In genomic region chr3:42706721-42707619, GRCh38 we compare ENCODE assay signal across 28 cellular contexts. TPM values are rescaled to one million over a fixed set of nuclear protein-coding genes. Genes with fewer than 3 reads are reported as not detected.
DNase-seq lines count a peak whose midpoint lies in the region; ATAC-seq and TF ChIP-seq lines count a peak whose summit lies in the region.
"Had no signal": no experiment of that assay in that cellular context is flagged by ENCODE, and none has a peak within 500 bp of the region (broad histone marks: within the 10 kb centered on the region; RNA-seq: fewer than 3 reads in every experiment).

No MANE protein-coding gene starts in this region.

- no peaks in the 10 kb centered on the region for H3K4me1 Mint-ChIP-seq in CD14-positive monocyte
- H3K4me1 Mint-ChIP-seq in activated T-helper 2 cell treated with anti-CD3 and anti-CD28 coated beads, Interferon-gamma antibody, Interleukin-2, Interleukin-4, amounts not matched to agents 10 μg/mL and 5 μg/mL and 100 μg/mL, durations not matched to agents 14 hours and 24 hours and 36 hours (ENCODE audit: low read depth) = no peaks in the 10 kb centered on the region
- H3K4me1 Mint-ChIP-seq: memory B cell had no signal

- H3K36me3 ChIP-seq in SK-N-SH (replicated peaks in 1 of 2; ENCODE audit: control insufficient read depth in 1 of 2, insufficient read depth in 2 of 2, low read length in 1 of 2) (no peaks in the 10 kb centered on the region), gastrocnemius medialis (no peaks in the 10 kb centered on the region)
- H3K36me3 ChIP-seq: Peyer's patch, prostate gland, SJSA1, upper lobe of left lung had no signal

- DNase-seq in SK-N-SH (peak; percentile 5), CD14-positive monocyte (ENCODE audit: low spot score) (peak; percentile 36), left lobe of liver (ENCODE audit: low spot score) (peak; percentile 37), gastrocnemius medialis (no peak), DMS79 treated with DMSO at 0.1 percent for 48 hours (lab: John Stamatoyannopoulos, UW) (no peak), KG1 (lab: John Stamatoyannopoulos, UW) (no peak)
- no peak for DNase-seq in activated T-helper 2 cell treated with anti-CD3 and anti-CD28 coated beads, Interferon-gamma antibody, Interleukin-2, Interleukin-4, amounts not matched to agents 10 μg/mL and 5 μg/mL and 100 μg/mL, durations not matched to agents 14 hours and 24 hours and 36 hours (ENCODE audit: low spot score)
- DNase-seq: activated naive CD4-positive, alpha-beta T cell; amniotic stem cell; Calu3; effector memory CD8-positive, alpha-beta T cell; erythroblast; HCEC 1CT; kidney glomerular epithelial cell; NCI-H2029; NCI-H69 had no signal

- no peak overlapping the region for H2AFZ ChIP-seq in SK-N-SH (ENCODE audit: low read depth)

- intact Hi-C loops in CD14-positive monocyte (cut with micrococcal nuclease) (no loop called here), gastrocnemius medialis (cut with DNase I; ENCODE audit: low total_unique reads) (no loop called here)
- intact Hi-C loops in activated T-helper 2 cell treated with anti-CD3 and anti-CD28 coated beads, Interferon-gamma antibody, Interleukin-2, Interleukin-4, amounts not matched to agents 10 μg/mL and 5 μg/mL and 100 μg/mL, durations not matched to agents 14 hours and 24 hours and 36 hours (cut with micrococcal nuclease) = no loop called here

- H3K9me3 Mint-ChIP-seq in CD14-positive monocyte = no peaks in the 10 kb centered on the region
- no peaks in the 10 kb centered on the region for H3K9me3 Mint-ChIP-seq in activated T-helper 2 cell treated with anti-CD3 and anti-CD28 coated beads, Interferon-gamma antibody, Interleukin-2, Interleukin-4, amounts not matched to agents 10 μg/mL and 5 μg/mL and 100 μg/mL, durations not matched to agents 14 hours and 24 hours and 36 hours
- H3K9me3 Mint-ChIP-seq: effector memory CD8-positive, alpha-beta T cell; memory B cell; stimulated activated naive CD8-positive, alpha-beta T cell treated with anti-CD3 and anti-CD28 coated beads, Interleukin-15, Interleukin-2, amounts not matched to agents 100 ng/mL and 50 ng/mL, for 24 hours had no signal

- H3K79me2 ChIP-seq in SK-N-SH (ENCODE audit: insufficient read depth) = no peaks in the 10 kb centered on the region

- POLR2A ChIA-PET in SK-N-SH (lab: Yijun Ruan, JAX) = no interaction called here

- H4K20me1 ChIP-seq in SK-N-SH (ENCODE audit: insufficient read depth) = no peaks in the 10 kb centered on the region

- H3F3A ChIP-seq in SK-N-SH (replicated peaks; ENCODE audit: insufficient read depth) = no peaks in the 10 kb centered on the region

- no peaks in the 10 kb centered on the region for H3K36me3 Mint-ChIP-seq in CD14-positive monocyte
- no peaks in the 10 kb centered on the region for H3K36me3 Mint-ChIP-seq in activated T-helper 2 cell treated with anti-CD3 and anti-CD28 coated beads, Interferon-gamma antibody, Interleukin-2, Interleukin-4, amounts not matched to agents 10 μg/mL and 5 μg/mL and 100 μg/mL, durations not matched to agents 14 hours and 24 hours and 36 hours (ENCODE audit: low read depth)
- H3K36me3 Mint-ChIP-seq: memory B cell had no signal

- H3K27ac Mint-ChIP-seq in CD14-positive monocyte = no peak overlapping the region
- H3K27ac Mint-ChIP-seq in activated T-helper 2 cell treated with anti-CD3 and anti-CD28 coated beads, Interferon-gamma antibody, Interleukin-2, Interleukin-4, amounts not matched to agents 10 μg/mL and 5 μg/mL and 100 μg/mL, durations not matched to agents 14 hours and 24 hours and 36 hours = no peak overlapping the region
- H3K27ac Mint-ChIP-seq: effector memory CD8-positive, alpha-beta T cell; memory B cell; stimulated activated naive CD8-positive, alpha-beta T cell treated with anti-CD3 and anti-CD28 coated beads, Interleukin-15, Interleukin-2, amounts not matched to agents 100 ng/mL and 50 ng/mL, for 24 hours had no signal

- H3K9ac ChIP-seq in SK-N-SH = no peak overlapping the region

- H3K4me3 ChIP-seq in SK-N-SH (ENCODE audit: low read depth in 2 of 2, low read length in 1 of 2) (no peak overlapping the region), gastrocnemius medialis (no peak overlapping the region)
- H3K4me3 ChIP-seq: Peyer's patch, prostate gland, SJSA1, upper lobe of left lung had no signal

- peaks cover 3 to 9% (median 4%) of the 10 kb centered on the region in 3 donors for H3K27me3 Mint-ChIP-seq in CD14-positive monocyte (ENCODE audit: low read depth in 3 of 3)
- no peaks in the 10 kb centered on the region for H3K27me3 Mint-ChIP-seq in activated T-helper 2 cell treated with anti-CD3 and anti-CD28 coated beads, Interferon-gamma antibody, Interleukin-2, Interleukin-4, amounts not matched to agents 10 μg/mL and 5 μg/mL and 100 μg/mL, durations not matched to agents 14 hours and 24 hours and 36 hours (ENCODE audit: low read depth)
- H3K27me3 Mint-ChIP-seq: stimulated activated naive CD8-positive, alpha-beta T cell treated with anti-CD3 and anti-CD28 coated beads, Interleukin-15, Interleukin-2, amounts not matched to agents 100 ng/mL and 50 ng/mL, for 24 hours had no signal

- no peak for TF ChIP-seq EP300 in SK-N-SH (IDR thresholded peaks at IDR 0.05; ENCODE audit: borderline replicate concordance in 1 of 2, low read depth in 1 of 2, low read length in 1 of 2)

- 17% methylated on average over 7 of the region's 7 CpGs for WGBS in SK-N-SH (ENCODE audit: low lambda C conversion rate)

- H3K4me3 Mint-ChIP-seq in CD14-positive monocyte = no peak overlapping the region
- no peak overlapping the region for H3K4me3 Mint-ChIP-seq in activated T-helper 2 cell treated with anti-CD3 and anti-CD28 coated beads, Interferon-gamma antibody, Interleukin-2, Interleukin-4, amounts not matched to agents 10 μg/mL and 5 μg/mL and 100 μg/mL, durations not matched to agents 14 hours and 24 hours and 36 hours (ENCODE audit: low read depth)
- H3K4me3 Mint-ChIP-seq: effector memory CD8-positive, alpha-beta T cell; memory B cell; stimulated activated naive CD8-positive, alpha-beta T cell treated with anti-CD3 and anti-CD28 coated beads, Interleukin-15, Interleukin-2, amounts not matched to agents 100 ng/mL and 50 ng/mL, for 24 hours had no signal

- no peak for TF ChIP-seq RAD21 in SK-N-SH (IDR thresholded peaks at IDR 0.05; ENCODE audit: low read length)

- in situ Hi-C loops in gastrocnemius medialis (cut with MboI; ENCODE audit: low sequenced_read_pairs in 4 of 4) = no loop called here

- TF ChIP-seq CTCF in SK-N-SH (IDR thresholded peaks at IDR 0.05) (no peak), CD14-positive monocyte (IDR thresholded peaks at IDR 0.05) (no peak), gastrocnemius medialis (IDR thresholded peaks at IDR 0.05 in 4 of 5, conservative IDR thresholded peaks at IDR 0.05 in 1 of 5) (no peak)

- TF ChIP-seq POLR2A in gastrocnemius medialis (IDR thresholded peaks at IDR 0.05) = no peak

- ATAC-seq in SK-N-SH treated with all-trans-retinoic acid at 6 μM for 48 hours (no peak), left lobe of liver (no peak), gastrocnemius medialis (no peak)
- ATAC-seq: activated CD4-positive, CD25-positive, alpha-beta regulatory T cell treated with anti-CD3 and anti-CD28 coated beads, Interleukin-2, amount 50 U/mL, for 24 hours; effector memory CD8-positive, alpha-beta T cell had no signal

- H3K9me2 ChIP-seq in SK-N-SH = no peaks in the 10 kb centered on the region

- H3K27ac ChIP-seq in SK-N-SH (ENCODE audit: low read depth in 2 of 2, low read length in 1 of 2) (no peak overlapping the region), gastrocnemius medialis (peak overlapping the region; percentile 94 to 100 (median 99))
- H3K27ac ChIP-seq: 22Rv1, C4-2B, Peyer's patch, prostate gland, SJSA1, upper lobe of left lung had no signal

- H3K4me2 ChIP-seq in SK-N-SH = no peak overlapping the region

- H3K27me3 ChIP-seq in SK-N-SH (ENCODE audit: insufficient read depth) = 0 out of 2 replicates have a peak, but pooled peaks cover 4% of the 10 kb centered on the region
- H3K27me3 ChIP-seq in gastrocnemius medialis = no peaks in the 10 kb centered on the region
- H3K27me3 ChIP-seq: Peyer's patch, SJSA1, upper lobe of left lung had no signal

- H3K9me3 ChIP-seq in SK-N-SH (no peaks in the 10 kb centered on the region), gastrocnemius medialis (no peaks in the 10 kb centered on the region)
- H3K9me3 ChIP-seq: Peyer's patch, prostate gland, SJSA1, upper lobe of left lung had no signal

- CTCF ChIA-PET in SK-N-SH (lab: Yijun Ruan, JAX) = interaction anchor here (1.0 to 1.3 kb wide), 2 partner anchors 8 to 37 kb away, joined by 3 read pairs; no protein-coding TSS in a partner anchor

- H3K4me1 ChIP-seq in SK-N-SH (ENCODE audit: control insufficient read depth in 1 of 2, insufficient read depth in 2 of 2, low read depth in 1 of 2, low read length in 1 of 2) (no peaks in the 10 kb centered on the region), gastrocnemius medialis (peaks cover 40 to 46% of the 10 kb centered on the region in 2 donors)
- H3K4me1 ChIP-seq: Peyer's patch, prostate gland, SJSA1, upper lobe of left lung had no signal

TF ChIP-seq in SK-N-SH, 30 proteins besides CTCF, POLR2A, EP300 and RAD21 (continues in another document):
- TF ChIP-seq FOXJ3 (CRISPR knock-in tag; IDR thresholded peaks at IDR 0.05) = no peak

RNA-seq across cellular contexts. Expression of gene HHATL, which starts 4.4 kb away (rescaled TPM):
- polyA plus RNA-seq in SK-N-SH (2012; rRNA removed) (not detected in 2 replicates), CD14-positive monocyte (not detected)
- not detected in 2 replicates for polyA plus RNA-seq in SK-N-SH (2012; cell fraction: cytosol; rRNA removed)
- 0.09 TPM in 1 of 2 replicates, not detected in the other for polyA plus RNA-seq in SK-N-SH (2012; cell fraction: nucleus; rRNA removed)
- total RNA-seq in left lobe of liver (0.40 TPM), gastrocnemius medialis (100 to 1,000 TPM in 2 of 4 donors, 10 to 100 TPM in 2; 78.0 to 309 (median 164) TPM)
- total RNA-seq in activated T-helper 2 cell treated with anti-CD3 and anti-CD28 coated beads, Interferon-gamma antibody, Interleukin-2, Interleukin-4, amounts not matched to agents 10 μg/mL and 5 μg/mL and 100 μg/mL, durations not matched to agents 14 hours and 24 hours and 36 hours = not detected in 2 replicates
- total RNA-seq: Calu3, HT-29, MCF 10A, SJSA1 had no signal

RNA-seq across cellular contexts. Expression of gene KLHL40, which starts 21.6 kb away (rescaled TPM):
- polyA plus RNA-seq in SK-N-SH (2012; rRNA removed) = not detected in 2 replicates
- polyA plus RNA-seq in SK-N-SH (2012; cell fraction: cytosol; rRNA removed) = not detected in 2 replicates
- polyA plus RNA-seq in SK-N-SH (2012; cell fraction: nucleus; rRNA removed) = not detected in 2 replicates
- polyA plus RNA-seq in CD14-positive monocyte = not detected
- not detected for total RNA-seq in left lobe of liver
- total RNA-seq in gastrocnemius medialis = 100 to 1,000 TPM; 197 to 682 (median 397) TPM
- not detected in 2 replicates for total RNA-seq in activated T-helper 2 cell treated with anti-CD3 and anti-CD28 coated beads, Interferon-gamma antibody, Interleukin-2, Interleukin-4, amounts not matched to agents 10 μg/mL and 5 μg/mL and 100 μg/mL, durations not matched to agents 14 hours and 24 hours and 36 hours
- total RNA-seq: Calu3, HT-29, MCF 10A, Peyer's patch, SJSA1, upper lobe of left lung had no signal

RNA-seq across cellular contexts. Expression of gene ZBTB47, which starts 53.5 kb away (rescaled TPM):
- polyA plus RNA-seq in SK-N-SH (2012; rRNA removed) (9.9 and 13.0 TPM in 2 replicates), CD14-positive monocyte (under 1 TPM; 0.35 to 0.41 TPM)
- polyA plus RNA-seq in SK-N-SH (2012; cell fraction: cytosol; rRNA removed) = 4.3 and 7.4 TPM in 2 replicates
- 18.6 and 21.5 TPM in 2 replicates for polyA plus RNA-seq in SK-N-SH (2012; cell fraction: nucleus; rRNA removed)
- total RNA-seq in left lobe of liver (5.0 TPM), gastrocnemius medialis (100 to 1,000 TPM; 141 to 256 (median 167) TPM)
- total RNA-seq in activated T-helper 2 cell treated with anti-CD3 and anti-CD28 coated beads, Interferon-gamma antibody, Interleukin-2, Interleukin-4, amounts not matched to agents 10 μg/mL and 5 μg/mL and 100 μg/mL, durations not matched to agents 14 hours and 24 hours and 36 hours = 0.16 and 0.44 TPM in 2 replicates

Comparison
In these comparisons a context has a peak if more than half of its experiments do, and no peak if none do; other contexts are left out.
1. DNase-seq: peak in SK-N-SH (single experiment), CD14-positive monocyte (single experiment) and left lobe of liver (single experiment); none in gastrocnemius medialis (0 of 2), DMS79 treated with DMSO at 0.1 percent for 48 hours (single experiment), activated T-helper 2 cell treated with anti-CD3 and anti-CD28 coated beads, Interferon-gamma antibody, Interleukin-2, Interleukin-4, amounts not matched to agents 10 μg/mL and 5 μg/mL and 100 μg/mL, durations not matched to agents 14 hours and 24 hours and 36 hours (single experiment) and KG1 (single experiment).
2. H3K27ac ChIP-seq: peak in gastrocnemius medialis (4 of 4); none in SK-N-SH (0 of 2).
3. RNA of gene HHATL, which starts 4.4 kb away (total RNA-seq): 78.0 to 309 TPM in gastrocnemius medialis; 0.40 TPM in left lobe of liver (single experiment) and not detected in activated T-helper 2 cell treated with anti-CD3 and anti-CD28 coated beads, Interferon-gamma antibody, Interleukin-2, Interleukin-4, amounts not matched to agents 10 μg/mL and 5 μg/mL and 100 μg/mL, durations not matched to agents 14 hours and 24 hours and 36 hours; every median in the first group is over 10 times any median in the second.
4. RNA of gene KLHL40, which starts 21.6 kb away (total RNA-seq): 197 to 682 TPM in gastrocnemius medialis; not detected in left lobe of liver (single experiment) and not detected in activated T-helper 2 cell treated with anti-CD3 and anti-CD28 coated beads, Interferon-gamma antibody, Interleukin-2, Interleukin-4, amounts not matched to agents 10 μg/mL and 5 μg/mL and 100 μg/mL, durations not matched to agents 14 hours and 24 hours and 36 hours; every median in the first group is over 100 times any median in the second.
5. RNA of gene ZBTB47, which starts 53.5 kb away (total RNA-seq): 141 to 256 TPM in gastrocnemius medialis; 5.0 TPM in left lobe of liver (single experiment) and 0.16 to 0.44 TPM in activated T-helper 2 cell treated with anti-CD3 and anti-CD28 coated beads, Interferon-gamma antibody, Interleukin-2, Interleukin-4, amounts not matched to agents 10 μg/mL and 5 μg/mL and 100 μg/mL, durations not matched to agents 14 hours and 24 hours and 36 hours; every median in the first group is over 10 times any median in the second.